11 cellular contexts compared by ENCODE assay signal in the genomic region with DNA sequence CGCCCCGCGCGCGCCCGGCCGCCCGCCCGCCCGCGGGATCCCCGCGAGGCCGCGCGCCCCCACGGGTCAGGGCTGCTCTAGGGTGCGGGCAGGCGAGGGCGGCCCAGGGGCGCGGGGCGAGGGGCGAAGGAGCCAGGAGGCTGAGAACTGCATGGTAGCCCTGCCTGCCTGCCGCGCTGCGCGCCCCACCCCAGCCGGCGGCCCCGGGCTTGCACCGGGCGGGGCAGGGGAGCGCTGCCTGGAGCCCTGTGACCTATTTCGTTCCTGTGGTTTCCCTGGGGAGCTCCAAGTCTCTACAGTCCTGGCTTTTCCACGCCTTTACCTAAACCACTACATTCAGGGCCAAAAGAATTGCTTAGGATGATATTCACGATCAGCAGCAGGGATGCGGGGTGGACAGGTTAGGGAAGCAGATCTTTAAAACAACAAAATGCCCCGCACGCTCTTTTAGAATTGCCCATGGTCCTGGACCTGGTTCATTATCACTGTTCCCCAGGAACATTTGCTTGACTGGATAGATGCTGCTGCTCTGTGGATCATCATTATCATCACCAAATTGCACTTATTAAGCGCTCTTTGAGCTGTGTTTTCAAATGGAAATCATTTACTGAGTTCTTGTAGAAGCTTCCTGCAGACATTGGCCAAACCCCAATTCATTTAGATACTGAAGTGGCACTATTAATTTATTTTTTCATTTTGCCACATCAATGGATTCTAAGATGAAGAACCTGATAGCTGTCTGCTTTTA. TPM values are rescaled to one million over a fixed set of nuclear protein-coding genes. Genes with fewer than 3 reads are reported as not detected.
DNase-seq lines count a peak whose midpoint lies in the region; ATAC-seq, FAIRE-seq and TF ChIP-seq lines count a peak whose summit lies in the region.
"Had no signal": no experiment of that assay in that cellular context is flagged by ENCODE, and none has a peak within 500 bp of the region (broad histone marks: within the 10 kb centered on the region; RNA-seq: fewer than 3 reads in every experiment).

No MANE protein-coding gene starts in this region.

- ATAC-seq in pancreas (no peak), HG02884 (IDR thresholded peaks at IDR 0.05; ENCODE audit: unreplicated experiment) (no peak)

- H3K23ac ChIP-seq in mesendoderm (ENCODE audit: low read length), result no peak overlapping the region

- H3K9me3 ChIP-seq in breast epithelium (no peaks in the 10 kb centered on the region), pancreas (no peaks in the 10 kb centered on the region), adrenal gland (replicated peaks in 1 of 3) (no peaks in the 10 kb centered on the region)

- WGBS in mesendoderm (ENCODE audit: extremely low coverage, insufficient coverage, low lambda C conversion rate), result no CpG with 5 or more reads among the region's 41 CpGs
- 5 to 17% methylated on average over 12 to 41 of the region's 41 CpGs for WGBS in pancreas, 2 donors
- 9 to 52% (median 30%) methylated on average over 6 to 41 of the region's 41 CpGs for WGBS in adrenal gland, 4 donors

- no peak overlapping the region for H3K27ac ChIP-seq in breast epithelium
- H3K27ac ChIP-seq in mesendoderm (ENCODE audit: low read depth, low read length), result no peak overlapping the region
- no peak overlapping the region for H3K27ac ChIP-seq in pancreas
- H3K27ac ChIP-seq in adrenal gland, result no peak overlapping the region
- H3K27ac ChIP-seq: SK-N-MC had no signal

- TF ChIP-seq CTCF in breast epithelium (IDR thresholded peaks at IDR 0.05) (no peak), pancreas (IDR thresholded peaks at IDR 0.05) (no peak), adrenal gland (IDR thresholded peaks at IDR 0.05) (no peak)

- H4K8ac ChIP-seq in mesendoderm (ENCODE audit: low read depth, low read length), result no peak overlapping the region

- H2BK15ac ChIP-seq in mesendoderm (replicated peaks; ENCODE audit: low read depth), result no peak overlapping the region

- H2BK5ac ChIP-seq in mesendoderm (ENCODE audit: low read length), result no peak overlapping the region

- H3K36me3 ChIP-seq in H7 (replicated peaks; ENCODE audit: control insufficient read depth, insufficient read depth, low read length) (no peaks in the 10 kb centered on the region), breast epithelium (no peaks in the 10 kb centered on the region), mesendoderm (ENCODE audit: control insufficient read depth, insufficient read depth, low read length) (no peaks in the 10 kb centered on the region), pancreas (no peaks in the 10 kb centered on the region), adrenal gland (replicated peaks in 1 of 2) (no peaks in the 10 kb centered on the region)

- no peak for FAIRE-seq in pancreas (lab: Jason Lieb, UNC)
- FAIRE-seq: islet of Langerhans had no signal

- no peak overlapping the region for H4K5ac ChIP-seq in mesendoderm (ENCODE audit: low read length)

- peak overlapping the region; percentile 14 for H3K4me2 ChIP-seq in mesendoderm (ENCODE audit: low read length)

- H3K79me1 ChIP-seq in mesendoderm (ENCODE audit: low read length), result no peaks in the 10 kb centered on the region

- no peak overlapping the region for H3K9ac ChIP-seq in mesendoderm (ENCODE audit: low read length)

- DNase-seq in AG20443 (ENCODE audit: low spot score), result peak; percentile 35
- DNase-seq in H7, result peak; percentile 83
- DNase-seq in breast epithelium (ENCODE audit: low spot score in 2 of 2), result no peak
- DNase-seq in mesendoderm, result no peak
- no peak for DNase-seq in pancreas
- no peak for DNase-seq in adrenal gland
- DNase-seq in Kasumi-1 (lab: John Stamatoyannopoulos, UW), result no peak

- TF ChIP-seq POLR2A in breast epithelium (IDR thresholded peaks at IDR 0.05) (no peak), adrenal gland (IDR thresholded peaks at IDR 0.05) (no peak)

- H3K4me1 ChIP-seq in breast epithelium (peaks cover 0 to 8% of the 10 kb centered on the region in 2 donors), mesendoderm (ENCODE audit: control insufficient read depth, low read depth, low read length) (peaks cover 2% of the 10 kb centered on the region), pancreas (no peaks in the 10 kb centered on the region), adrenal gland (replicated peaks in 1 of 2) (no peaks in the 10 kb centered on the region)

- no peak overlapping the region for H3K56ac ChIP-seq in mesendoderm (ENCODE audit: low read length)

- no peak overlapping the region for H3K18ac ChIP-seq in mesendoderm (ENCODE audit: low read length)

- H2BK120ac ChIP-seq in mesendoderm (ENCODE audit: low read depth, low read length), result no peak overlapping the region

- H3K27me3 ChIP-seq in H7 (ENCODE audit: control insufficient read depth, insufficient read depth, low read length) (peaks cover 49% of the 10 kb centered on the region), breast epithelium (peaks cover 0 to 39% of the 10 kb centered on the region in 2 donors), mesendoderm (ENCODE audit: insufficient read depth, low read length, poor library complexity) (peaks cover 33% of the 10 kb centered on the region), pancreas (peaks cover 0 to 7% (median 2%) of the 10 kb centered on the region in 4 donors), adrenal gland (peaks cover 60% of the 10 kb centered on the region)

- intact Hi-C loops in breast epithelium (cut with DNase I; ENCODE audit: low total_unique reads), result no loop called here
- intact Hi-C loops in pancreas (cut with DNase I), result no loop called here
- intact Hi-C loops in adrenal gland (cut with DNase I), result no loop called here

- no peak overlapping the region for H2AK5ac ChIP-seq in mesendoderm (ENCODE audit: low read length)

- no peaks in the 10 kb centered on the region for H3K79me2 ChIP-seq in mesendoderm (ENCODE audit: control insufficient read depth, insufficient read depth, low read length)

- H3K4me3 ChIP-seq in H7 (ENCODE audit: insufficient read depth, low read depth, low read length) (peak overlapping the region; percentile 35), breast epithelium (peak overlapping the region; percentile 12 to 66 (median 54)), mesendoderm (ENCODE audit: low read length) (no peak overlapping the region), pancreas (peak overlapping the region in 2 of 4 donors; percentile 13 to 18), adrenal gland (no peak overlapping the region)
- H3K4me3 ChIP-seq: SK-N-MC had no signal

- H3K4ac ChIP-seq in mesendoderm (ENCODE audit: low read depth, low read length), result no peak overlapping the region

RNA-seq across cellular contexts. Expression of a gene that starts 0.4 kb away (rescaled TPM):
- total RNA-seq in H7 (2014; rRNA removed; shearing (Covaris generic)), result not detected in 2 replicates
- 1 to 10 TPM in 1 of 3 donors, under 1 TPM in 2; 0.32 to 1.2 (median 0.33) TPM for total RNA-seq in breast epithelium
- 0.01 TPM for polyA plus RNA-seq in mesendoderm (2013, experiment 1 of 2)
- 0.03 TPM for polyA plus RNA-seq in mesendoderm (2013, experiment 2 of 2)
- not detected for total RNA-seq in pancreas
- under 1 TPM in 1 of 2 donors, not detected in 1; 0.05 TPM for polyA plus RNA-seq in pancreas
- not detected for total RNA-seq in adrenal gland
- polyA plus RNA-seq in adrenal gland, result not detected
- total RNA-seq: dermis microvascular lymphatic vessel endothelial cell had no signal

Comparison
In these comparisons a context has a peak if more than half of its experiments do, and no peak if none do; other contexts are left out.
1. DNase-seq: peak in AG20443 (single experiment) and H7 (single experiment); none in breast epithelium (0 of 2), mesendoderm (single experiment), pancreas (0 of 6), adrenal gland (0 of 7) and Kasumi-1 (0 of 2).
2. H3K4me3 ChIP-seq: peak in H7 (single experiment) and breast epithelium (3 of 3); none in mesendoderm (single experiment) and adrenal gland (0 of 4).